8 cellular contexts compared by ENCODE assay signal in genomic region chr20:17533396-17533795, GRCh38. TPM values are rescaled to one million over a fixed set of nuclear protein-coding genes. Genes with fewer than 3 reads are reported as not detected.
DNase-seq lines count a peak whose midpoint lies in the region; ATAC-seq and TF ChIP-seq lines count a peak whose summit lies in the region.

No MANE protein-coding gene starts in this region.

- peak overlapping the region in 7 of 11 experiments; percentile 3 to 49 (median 18); a peak in 11 of 22 replicates for H3K4me2 ChIP-seq in BLaER1 treated with 17β-estradiol and CSF1 and Interleukin-3, amounts not matched to agents 10 nM and 100 nM

- peak; percentile 27 for DNase-seq in HT-29 (ENCODE audit: low spot score)
- DNase-seq in RPMI7951 (ENCODE audit: low read depth): peak; percentile 90
- peak; percentile 69 for DNase-seq in fibroblast of pulmonary artery (ENCODE audit: low read depth)
- no peak for DNase-seq in OCI-M2 (lab: John Stamatoyannopoulos, UW; ENCODE audit: unreplicated experiment)
- no peak for DNase-seq in Right ventricle myocardium superior

- no peak overlapping the region for H3K4me3 ChIP-seq in BLaER1 treated with 17β-estradiol and CSF1 and Interleukin-3, amounts not matched to agents 10 nM and 100 nM
- no peak overlapping the region for H3K4me3 ChIP-seq in fibroblast of pulmonary artery (replicated peaks; ENCODE audit: low read depth, low read length)

- peaks cover 19 to 34% (median 27%) of the 10 kb centered on the region in 11 experiments for H3K27me3 ChIP-seq in BLaER1 treated with 17β-estradiol and CSF1 and Interleukin-3, amounts not matched to agents 10 nM and 100 nM

- no peak for ATAC-seq in HG03469 (IDR thresholded peaks at IDR 0.05; ENCODE audit: unreplicated experiment)
- no peak for ATAC-seq in HG02970 (IDR thresholded peaks at IDR 0.05; ENCODE audit: low FRiP score, unreplicated experiment)
- no peak for ATAC-seq in Right ventricle myocardium superior (ENCODE audit: poor library complexity)

- no peak overlapping the region for H3K9ac ChIP-seq in BLaER1 treated with 17β-estradiol and CSF1 and Interleukin-3, amounts not matched to agents 10 nM and 100 nM

- no peaks in the 10 kb centered on the region for H3K9me3 ChIP-seq in BLaER1 treated with 17β-estradiol and CSF1 and Interleukin-3, amounts not matched to agents 10 nM and 100 nM (replicated peaks in 1 of 11)

- TF ChIP-seq CTCF in fibroblast of pulmonary artery (IDR thresholded peaks at IDR 0.05; ENCODE audit: low read length, missing control alignments): no peak

- no peaks in the 10 kb centered on the region for H3K36me3 ChIP-seq in BLaER1 treated with 17β-estradiol and CSF1 and Interleukin-3, amounts not matched to agents 10 nM and 100 nM

- intact Hi-C loops in Right ventricle myocardium superior (cut with DNase I): loop anchor here (10.0 kb wide), 1 partner anchor 371 kb away; no protein-coding TSS in a partner anchor

- H4K20me1 ChIP-seq in BLaER1 treated with 17β-estradiol and CSF1 and Interleukin-3, amounts not matched to agents 10 nM and 100 nM: no peaks in the 10 kb centered on the region

- H3K4me1 ChIP-seq in BLaER1 treated with 17β-estradiol and CSF1 and Interleukin-3, amounts not matched to agents 10 nM and 100 nM: peaks cover 17 to 49% (median 39%) of the 10 kb centered on the region in 10 experiments

- H3K27ac ChIP-seq in BLaER1 treated with 17β-estradiol and CSF1 and Interleukin-3, amounts not matched to agents 10 nM and 100 nM: no peak overlapping the region

RNA-seq across cellular contexts. Expression of gene BFSP1, which starts 2.2 kb away (rescaled TPM):
- total RNA-seq in HT-29 (2014; rRNA removed; shearing (Covaris generic)): 0.81 and 1.4 TPM in 2 replicates
- 3.0 and 5.0 TPM in 2 replicates for total RNA-seq in RPMI7951 (2014; rRNA removed; shearing (Covaris generic))
- total RNA-seq in Right ventricle myocardium superior: 0.73 TPM

RNA-seq across cellular contexts. Expression of gene DSTN, which starts 36.5 kb away (rescaled TPM):
- total RNA-seq in HT-29 (2014; rRNA removed; shearing (Covaris generic)): 91.7 and 98.4 TPM in 2 replicates
- 541 and 689 TPM in 2 replicates for total RNA-seq in RPMI7951 (2014; rRNA removed; shearing (Covaris generic))
- total RNA-seq in Right ventricle myocardium superior: 860 TPM

Comparison
In these comparisons a context has a peak if more than half of its experiments do, and no peak if none do; other contexts are left out.
1. DNase-seq: peak in HT-29 (single experiment), RPMI7951 (single experiment) and fibroblast of pulmonary artery (single experiment); none in OCI-M2 (single experiment) and Right ventricle myocardium superior (single experiment).